In the genomic region with DNA sequence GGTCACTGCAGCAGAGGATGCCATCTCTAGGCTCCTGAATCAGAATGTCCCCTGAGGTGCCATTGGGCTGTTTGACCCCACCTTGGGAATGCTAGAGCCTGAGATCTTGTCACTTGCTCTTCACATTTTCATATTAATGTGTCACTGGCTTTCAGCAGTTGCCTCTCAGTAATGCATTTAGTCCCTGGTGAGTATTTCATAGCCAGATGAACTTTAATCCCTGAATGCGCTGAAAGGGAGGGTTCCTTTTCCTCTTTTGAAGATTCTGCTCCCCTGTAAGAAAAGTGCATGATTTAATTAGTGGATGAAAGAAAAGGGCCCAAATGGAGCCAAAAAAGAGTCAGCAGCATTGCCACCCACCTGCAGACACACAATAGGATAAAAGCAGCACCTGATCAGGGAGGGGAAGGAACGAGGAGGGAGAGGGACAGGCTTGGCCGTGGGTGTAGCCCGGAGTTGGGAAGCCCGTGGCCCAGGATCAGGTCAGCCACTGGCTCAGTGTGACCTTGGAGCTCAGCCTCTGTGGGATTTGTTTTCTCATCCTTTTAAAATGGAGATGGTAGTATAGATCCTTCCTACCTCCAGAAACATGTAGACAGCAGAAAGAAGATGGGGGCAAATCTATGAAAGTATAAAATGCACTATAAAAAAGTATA, we compare ENCODE assay signal across 21 cellular contexts. TPM values are rescaled to one million over a fixed set of nuclear protein-coding genes. Genes with fewer than 3 reads are reported as not detected.
"Had no signal": no experiment of that assay in that cellular context is flagged by ENCODE, and none has a peak within 500 bp of the region (broad histone marks: within the 10 kb centered on the region; RNA-seq: fewer than 3 reads in every experiment).

No MANE protein-coding gene starts in this region.

- H3K9me3 ChIP-seq: body of pancreas, vagina had no signal

- H3K4me3 ChIP-seq: body of pancreas, heart left ventricle, skin epidermis, tibial nerve, vagina had no signal

- H3K27me3 ChIP-seq: body of pancreas, foreskin keratinocyte, heart left ventricle, tibial nerve, vagina had no signal

- H3K4me1 ChIP-seq: body of pancreas, foreskin keratinocyte, vagina had no signal

- DNase-seq: activated CD4-positive, alpha-beta T cell treated with anti-CD3 and anti-CD28 coated beads for 1 hour; activated CD8-positive, alpha-beta T cell treated with anti-CD3 and anti-CD28 coated beads for 36 hours; activated effector memory CD4-positive, alpha-beta T cell treated with Interleukin-2 at 50 U/mL for 16 hours; activated T-cell treated with anti-CD3 and anti-CD28 coated beads, Interleukin-2, amount 50 U/mL, for 4 hours; body of pancreas; cortex of kidney; effector memory CD4-positive, alpha-beta T cell; foreskin keratinocyte; heart left ventricle; left cardiac atrium; natural killer cell; nucleus accumbens; posterior cingulate gyrus; stimulated activated CD4-positive, alpha-beta T cell treated with anti-CD3 and anti-CD28 coated beads, Interleukin-4, amount 100 ng/mL, for 24 hours; stimulated activated naive CD4-positive, alpha-beta T cell; T-cell; T-helper 9 cell had no signal

- H3K27ac ChIP-seq: body of pancreas, foreskin keratinocyte, heart left ventricle, skin epidermis, tibial nerve, vagina had no signal

- ATAC-seq: activated CD8-positive, alpha-beta T cell treated with anti-CD3 and anti-CD28 coated beads for 36 hours; activated naive CD4-positive, alpha-beta T cell treated with anti-CD3 and anti-CD28 coated beads, Interleukin-2, amount 50 U/mL, for 72 hours; activated T-cell treated with anti-CD3 and anti-CD28 coated beads, Interleukin-2, amount 50 U/mL, for 4 hours; body of pancreas; foreskin keratinocyte; left cardiac atrium; natural killer cell; T-cell had no signal

- H3K36me3 ChIP-seq: heart left ventricle, vagina had no signal

RNA-seq across cellular contexts. Expression of gene ROR1, which starts 31.1 kb away (rescaled TPM):
- total RNA-seq: activated CD8-positive, alpha-beta T cell treated with anti-CD3 and anti-CD28 coated beads for 36 hours had no signal
